In genomic region chr12:64678835-64679234, GRCh38 we compare ENCODE assay signal across 10 cellular contexts.
A peak's percentile ranks its signal among the peaks of the same experiment; 100 is the strongest.
DNase-seq lines count a peak whose midpoint lies in the region; ATAC-seq lines count a peak whose summit lies in the region.
"Had no signal": no experiment of that assay in that cellular context is flagged by ENCODE, and none has a peak within 500 bp of the region (broad histone marks: within the 10 kb centered on the region; RNA-seq: fewer than 3 reads in every experiment).

No MANE protein-coding gene starts in this region.

- POLR2A ChIA-PET in T-cell (lab: Charles Lee): interaction anchor here in 1 of 2 donors (0.6 to 3.6 kb wide), 2 partner anchors 10 to 65 kb away, joined by 9 to 32 read pairs; no protein-coding TSS in a partner anchor

- H3K27ac Mint-ChIP-seq in T-helper 2 cell treated with Interferon-gamma antibody and Interleukin-4, amounts not matched to agents 5 μg/mL and 100 μg/mL, for 36 hours: peak overlapping the region; percentile 91
- peak overlapping the region; percentile 98 to 99 for H3K27ac Mint-ChIP-seq in T-cell
- H3K27ac Mint-ChIP-seq in stimulated activated effector memory CD8-positive, alpha-beta T cell treated with anti-CD3 and anti-CD28 coated beads, Interleukin-12 subunit alpha, Interleukin-12 subunit beta, amount 100 ng/mL, for 72 hours: peak overlapping the region; percentile 93

- peak overlapping the region; percentile 70 for H3K4me3 Mint-ChIP-seq in T-helper 2 cell treated with Interferon-gamma antibody and Interleukin-4, amounts not matched to agents 5 μg/mL and 100 μg/mL, for 36 hours
- peak overlapping the region in 2 of 3 donors; percentile 64 to 68 for H3K4me3 Mint-ChIP-seq in T-cell
- peak overlapping the region; percentile 64 for H3K4me3 Mint-ChIP-seq in stimulated activated effector memory CD8-positive, alpha-beta T cell treated with anti-CD3 and anti-CD28 coated beads, Interleukin-12 subunit alpha, Interleukin-12 subunit beta, amount 100 ng/mL, for 72 hours

- DNase-seq in T-helper 2 cell treated with Interferon-gamma antibody and Interleukin-4, amounts not matched to agents 5 μg/mL and 100 μg/mL, for 36 hours (ENCODE audit: low spot score): no peak
- no peak for DNase-seq in T-helper 2 cell
- no peak for DNase-seq in T-cell
- no peak for DNase-seq in stimulated activated effector memory CD8-positive, alpha-beta T cell treated with anti-CD3 and anti-CD28 coated beads, Interleukin-12 subunit alpha, Interleukin-12 subunit beta, amount 100 ng/mL, for 72 hours (ENCODE audit: low spot score in 2 of 2)
- no peak for DNase-seq in anterior cingulate cortex (lab: John Stamatoyannopoulos, UW)
- DNase-seq in NCI-H1417 (lab: John Stamatoyannopoulos, UW): no peak
- no peak for DNase-seq in NCI-H446 treated with DMSO at 0.1 percent for 48 hours (lab: John Stamatoyannopoulos, UW)
- DNase-seq: GOT3, kidney had no signal

- H3K4me1 Mint-ChIP-seq in T-helper 2 cell treated with Interferon-gamma antibody and Interleukin-4, amounts not matched to agents 5 μg/mL and 100 μg/mL, for 36 hours (ENCODE audit: low read depth): peaks cover 84% of the 10 kb centered on the region
- peaks cover 91 to 98% (median 97%) of the 10 kb centered on the region in 3 donors for H3K4me1 Mint-ChIP-seq in T-cell
- peaks cover 72% of the 10 kb centered on the region for H3K4me1 Mint-ChIP-seq in stimulated activated effector memory CD8-positive, alpha-beta T cell treated with anti-CD3 and anti-CD28 coated beads, Interleukin-12 subunit alpha, Interleukin-12 subunit beta, amount 100 ng/mL, for 72 hours

- CTCF ChIA-PET in T-cell (lab: Charles Lee): interaction anchor here (0.8 to 3.1 kb wide), 7 partner anchors 9 to 109 kb away, joined by 3 to 25 read pairs (median 5); no protein-coding TSS in a partner anchor

- ATAC-seq in T-cell (replicated peaks in 1 of 4): no peak
- ATAC-seq in esophagus mucosa: peak; percentile 21
- peak; percentile 35 for ATAC-seq in stimulated activated effector memory CD8-positive, alpha-beta T cell treated with anti-CD3 and anti-CD28 coated beads, Interleukin-12 subunit alpha, Interleukin-12 subunit beta, amount 100 ng/mL, for 72 hours

- no peaks in the 10 kb centered on the region for H3K27me3 Mint-ChIP-seq in T-helper 2 cell treated with Interferon-gamma antibody and Interleukin-4, amounts not matched to agents 5 μg/mL and 100 μg/mL, for 36 hours (ENCODE audit: low read depth)
- H3K27me3 Mint-ChIP-seq in T-cell: no peaks in the 10 kb centered on the region

- peaks cover 35% of the 10 kb centered on the region for H3K36me3 Mint-ChIP-seq in T-helper 2 cell treated with Interferon-gamma antibody and Interleukin-4, amounts not matched to agents 5 μg/mL and 100 μg/mL, for 36 hours (ENCODE audit: low read depth)
- peaks cover 16% of the 10 kb centered on the region for H3K36me3 Mint-ChIP-seq in T-cell
- H3K36me3 Mint-ChIP-seq in stimulated activated effector memory CD8-positive, alpha-beta T cell treated with anti-CD3 and anti-CD28 coated beads, Interleukin-12 subunit alpha, Interleukin-12 subunit beta, amount 100 ng/mL, for 72 hours: no peaks in the 10 kb centered on the region

- no peaks in the 10 kb centered on the region for H3K9me3 Mint-ChIP-seq in T-helper 2 cell treated with Interferon-gamma antibody and Interleukin-4, amounts not matched to agents 5 μg/mL and 100 μg/mL, for 36 hours
- H3K9me3 Mint-ChIP-seq in T-cell: no peaks in the 10 kb centered on the region
- no peaks in the 10 kb centered on the region for H3K9me3 Mint-ChIP-seq in stimulated activated effector memory CD8-positive, alpha-beta T cell treated with anti-CD3 and anti-CD28 coated beads, Interleukin-12 subunit alpha, Interleukin-12 subunit beta, amount 100 ng/mL, for 72 hours

Comparison
In these comparisons a context has a peak if more than half of its experiments do, and no peak if none do; other contexts are left out.
1. ATAC-seq: peak in esophagus mucosa (single experiment) and stimulated activated effector memory CD8-positive, alpha-beta T cell treated with anti-CD3 and anti-CD28 coated beads, Interleukin-12 subunit alpha, Interleukin-12 subunit beta, amount 100 ng/mL, for 72 hours (single experiment); none in T-cell (0 of 4).
2. Peak in every context shown above with its lines, with median percentiles within 50 percentile points of each other: H3K27ac Mint-ChIP-seq and H3K4me3 Mint-ChIP-seq.